In the genomic region with DNA sequence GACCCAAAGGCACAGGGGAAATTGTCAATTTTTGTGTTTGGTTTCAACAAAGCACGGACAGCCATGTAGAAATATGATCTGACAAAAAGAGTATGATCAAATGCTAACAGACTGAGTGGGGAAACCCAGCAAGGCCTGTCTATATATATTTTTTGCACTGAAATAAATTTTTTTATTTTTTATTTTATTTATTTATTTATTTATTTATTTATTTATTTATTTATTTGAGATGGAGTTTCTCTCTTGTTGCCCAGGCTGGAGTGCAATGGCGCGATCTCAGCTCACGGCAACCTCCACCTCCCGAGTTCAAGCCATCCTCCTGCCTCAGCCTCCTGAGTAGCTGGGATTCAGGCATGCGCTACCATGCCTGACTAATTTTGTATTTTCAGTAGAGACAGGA, we compare ENCODE assay signal across 3 cellular contexts. TPM values are rescaled to one million over a fixed set of nuclear protein-coding genes. Genes with fewer than 3 reads are reported as not detected.
"Had no signal": no experiment of that assay in that cellular context is flagged by ENCODE, and none has a peak within 500 bp of the region (broad histone marks: within the 10 kb centered on the region; RNA-seq: fewer than 3 reads in every experiment).

No MANE protein-coding gene starts in this region.

RNA-seq across cellular contexts. Expression of a gene that starts 49.0 kb away (rescaled TPM):
- polyA plus RNA-seq: GM23248, GM23338, H1 had no signal
